14 cellular contexts compared by ENCODE assay signal in genomic region chr15:58585668-58586461, GRCh38.
DNase-seq lines count a peak whose midpoint lies in the region; ATAC-seq and TF ChIP-seq lines count a peak whose summit lies in the region.
"Had no signal": no experiment of that assay in that cellular context is flagged by ENCODE, and none has a peak within 500 bp of the region (broad histone marks: within the 10 kb centered on the region; RNA-seq: fewer than 3 reads in every experiment).

No MANE protein-coding gene starts in this region.

- no peak overlapping the region for H3K4me2 ChIP-seq in hepatocyte

- 87% methylated on average over 6 of the region's 6 CpGs for WGBS in hepatocyte (ENCODE audit: low lambda C conversion rate, missing lambda C conversion rate)

- no peaks in the 10 kb centered on the region for H3K79me2 ChIP-seq in hepatocyte

- H3K9me2 ChIP-seq in hepatocyte (replicated peaks; ENCODE audit: insufficient read depth), result no peaks in the 10 kb centered on the region

- no peak for DNase-seq in T-helper 2 cell treated with Interferon-gamma antibody and Interleukin-4, amounts not matched to agents 5 μg/mL and 100 μg/mL, for 36 hours (ENCODE audit: low spot score)
- DNase-seq in T-helper 2 cell (no peak), NCI-H2227 treated with DMSO at 0.1 percent for 48 hours (lab: John Stamatoyannopoulos, UW) (peak; percentile 62), progenitor cell of endocrine pancreas (ENCODE audit: low spot score, unreplicated experiment) (no peak), NCI-H1105 treated with DMSO at 0.1 percent for 48 hours (lab: John Stamatoyannopoulos, UW) (no peak), upper lobe of right lung (no peak), hepatocyte (ENCODE audit: low spot score) (no peak)
- DNase-seq: activated CD4-positive, alpha-beta T cell treated with anti-CD3 and anti-CD28 coated beads, Interleukin-2, amount 50 U/mL, for 48 hours; right cardiac atrium had no signal

- peak overlapping the region; percentile 41 for H3K4me3 Mint-ChIP-seq in T-helper 2 cell treated with Interferon-gamma antibody and Interleukin-4, amounts not matched to agents 5 μg/mL and 100 μg/mL, for 36 hours
- no peak overlapping the region for H3K4me3 Mint-ChIP-seq in progenitor cell of endocrine pancreas (ENCODE audit: low read depth)
- H3K4me3 Mint-ChIP-seq: activated naive CD4-positive, alpha-beta T cell treated with anti-CD3 and anti-CD28 coated beads, Interleukin-2, amount 50 U/mL, for 24 hours had no signal

- H3K27ac ChIP-seq in upper lobe of right lung (no peak overlapping the region), hepatocyte (no peak overlapping the region)
- H3K27ac ChIP-seq: HL-60, thoracic aorta had no signal

- peaks cover 10% of the 10 kb centered on the region for H3K36me3 Mint-ChIP-seq in T-helper 2 cell treated with Interferon-gamma antibody and Interleukin-4, amounts not matched to agents 5 μg/mL and 100 μg/mL, for 36 hours (ENCODE audit: low read depth)
- no peaks in the 10 kb centered on the region for H3K36me3 Mint-ChIP-seq in progenitor cell of endocrine pancreas (ENCODE audit: insufficient read depth)

- no peaks in the 10 kb centered on the region for H3K9me3 ChIP-seq in upper lobe of right lung
- no peaks in the 10 kb centered on the region for H3K9me3 ChIP-seq in hepatocyte (ENCODE audit: low read depth)
- H3K9me3 ChIP-seq: HAP-1 had no signal

- H3K4me1 Mint-ChIP-seq in T-helper 2 cell treated with Interferon-gamma antibody and Interleukin-4, amounts not matched to agents 5 μg/mL and 100 μg/mL, for 36 hours (ENCODE audit: low read depth), result peaks cover 26% of the 10 kb centered on the region
- H3K4me1 Mint-ChIP-seq in progenitor cell of endocrine pancreas (ENCODE audit: low read depth), result peaks cover 32% of the 10 kb centered on the region

- H3K27ac Mint-ChIP-seq in T-helper 2 cell treated with Interferon-gamma antibody and Interleukin-4, amounts not matched to agents 5 μg/mL and 100 μg/mL, for 36 hours, result peak overlapping the region; percentile 26
- peak overlapping the region; percentile 55 for H3K27ac Mint-ChIP-seq in progenitor cell of endocrine pancreas
- H3K27ac Mint-ChIP-seq: activated naive CD4-positive, alpha-beta T cell treated with anti-CD3 and anti-CD28 coated beads, Interleukin-2, amount 50 U/mL, for 24 hours had no signal

- no peaks in the 10 kb centered on the region for H3K27me3 ChIP-seq in upper lobe of right lung
- no peaks in the 10 kb centered on the region for H3K27me3 ChIP-seq in hepatocyte

- H3K27me3 Mint-ChIP-seq in T-helper 2 cell treated with Interferon-gamma antibody and Interleukin-4, amounts not matched to agents 5 μg/mL and 100 μg/mL, for 36 hours (ENCODE audit: low read depth), result no peaks in the 10 kb centered on the region
- H3K27me3 Mint-ChIP-seq in progenitor cell of endocrine pancreas, result no peaks in the 10 kb centered on the region
- H3K27me3 Mint-ChIP-seq: activated naive CD4-positive, alpha-beta T cell treated with anti-CD3 and anti-CD28 coated beads, Interleukin-2, amount 50 U/mL, for 24 hours had no signal

- H3K4me1 ChIP-seq in upper lobe of right lung (peaks cover 3% of the 10 kb centered on the region), hepatocyte (ENCODE audit: insufficient read depth) (no peaks in the 10 kb centered on the region)

- H3K4me3 ChIP-seq in upper lobe of right lung (no peak overlapping the region), hepatocyte (no peak overlapping the region)
- H3K4me3 ChIP-seq: HAP-1, thoracic aorta had no signal

- H4K20me1 ChIP-seq in hepatocyte (ENCODE audit: insufficient read depth, poor library complexity, severe bottlenecking), result no peaks in the 10 kb centered on the region

- no peak overlapping the region for H2AFZ ChIP-seq in hepatocyte

- H3K36me3 ChIP-seq in upper lobe of right lung (no peaks in the 10 kb centered on the region), hepatocyte (replicated peaks; ENCODE audit: insufficient read depth, low read depth) (no peaks in the 10 kb centered on the region)
- H3K36me3 ChIP-seq: HAP-1, thoracic aorta had no signal

- peaks cover 22% of the 10 kb centered on the region for H3K9me3 Mint-ChIP-seq in T-helper 2 cell treated with Interferon-gamma antibody and Interleukin-4, amounts not matched to agents 5 μg/mL and 100 μg/mL, for 36 hours
- peaks cover 5% of the 10 kb centered on the region for H3K9me3 Mint-ChIP-seq in progenitor cell of endocrine pancreas (ENCODE audit: low read depth)

- intact Hi-C loops in upper lobe of right lung (cut with DNase I), result no loop called here

- no peak for TF ChIP-seq CTCF in progenitor cell of endocrine pancreas (IDR thresholded peaks at IDR 0.05; ENCODE audit: unreplicated experiment)
- no peak for TF ChIP-seq CTCF in upper lobe of right lung (IDR thresholded peaks at IDR 0.05)
- no peak for TF ChIP-seq CTCF in hepatocyte (IDR thresholded peaks at IDR 0.05; ENCODE audit: poor library complexity)

- ATAC-seq in GM21825 (IDR thresholded peaks at IDR 0.05; ENCODE audit: unreplicated experiment) (peak; percentile 48), upper lobe of right lung (no peak)
- ATAC-seq: right cardiac atrium had no signal
